Comparison of ENCODE assay signal across 8 cellular contexts in genomic region chr14:70821916-70822705, GRCh38. TPM values are rescaled to one million over a fixed set of nuclear protein-coding genes. Genes with fewer than 3 reads are reported as not detected.
A peak's percentile ranks its signal among the peaks of the same experiment; 100 is the strongest.
DNase-seq lines count a peak whose midpoint lies in the region; ATAC-seq and TF ChIP-seq lines count a peak whose summit lies in the region.

No MANE protein-coding gene starts in this region.

- H3K27me3 Mint-ChIP-seq in activated T-cell treated with anti-CD3 and anti-CD28 coated beads, Interleukin-2, amount 50 U/mL, for 24 hours, result peaks cover 22% of the 10 kb centered on the region
- H3K27me3 Mint-ChIP-seq in naive thymus-derived CD4-positive, alpha-beta T cell, result peaks cover 6 to 34% (median 11%) of the 10 kb centered on the region in 5 donors
- peaks cover 40% of the 10 kb centered on the region for H3K27me3 Mint-ChIP-seq in stimulated activated naive CD8-positive, alpha-beta T cell treated with anti-CD3 and anti-CD28 coated beads, Interleukin-15, Interleukin-2, amounts not matched to agents 100 ng/mL and 50 ng/mL, for 24 hours

- no peaks in the 10 kb centered on the region for H3K36me3 Mint-ChIP-seq in activated T-cell treated with anti-CD3 and anti-CD28 coated beads, Interleukin-2, amount 50 U/mL, for 24 hours (ENCODE audit: low read depth)
- no peaks in the 10 kb centered on the region for H3K36me3 Mint-ChIP-seq in naive thymus-derived CD4-positive, alpha-beta T cell
- H3K36me3 Mint-ChIP-seq in stimulated activated naive CD8-positive, alpha-beta T cell treated with anti-CD3 and anti-CD28 coated beads, Interleukin-15, Interleukin-2, amounts not matched to agents 100 ng/mL and 50 ng/mL, for 24 hours (ENCODE audit: low read depth), result no peaks in the 10 kb centered on the region

- peak overlapping the region; percentile 64 for H3K27ac Mint-ChIP-seq in activated T-cell treated with anti-CD3 and anti-CD28 coated beads, Interleukin-2, amount 50 U/mL, for 24 hours
- peak overlapping the region in 3 of 9 donors; percentile 46 to 76 (median 70) for H3K27ac Mint-ChIP-seq in naive thymus-derived CD4-positive, alpha-beta T cell
- no peak overlapping the region for H3K27ac Mint-ChIP-seq in stimulated activated naive CD8-positive, alpha-beta T cell treated with anti-CD3 and anti-CD28 coated beads, Interleukin-15, Interleukin-2, amounts not matched to agents 100 ng/mL and 50 ng/mL, for 24 hours

- CTCF ChIA-PET in naive thymus-derived CD4-positive, alpha-beta T cell (lab: Charles Lee), result interaction anchor here (0.7 to 5.9 kb wide), 5 partner anchors 17 to 145 kb away, joined by 3 to 69 read pairs (median 4); partner anchors contain the start of gene PCNX1

- peak in 1 of 4 donors; percentile 37 for TF ChIP-seq POLR2A in esophagus squamous epithelium (IDR thresholded peaks at IDR 0.05)

- ATAC-seq in naive thymus-derived CD4-positive, alpha-beta T cell, result peak; percentile 47

- H3K27me3 ChIP-seq in esophagus squamous epithelium, result peaks cover 0 to 33% (median 0%) of the 10 kb centered on the region in 4 donors
- no peaks in the 10 kb centered on the region for H3K27me3 ChIP-seq in naive thymus-derived CD4-positive, alpha-beta T cell (ENCODE audit: control insufficient read depth in 2 of 2, insufficient read depth in 2 of 2, low read length in 2 of 2)

- peak overlapping the region; percentile 62 to 74 (median 62) for H3K4me3 ChIP-seq in esophagus squamous epithelium
- H3K4me3 ChIP-seq in naive thymus-derived CD4-positive, alpha-beta T cell (ENCODE audit: low read length), result peak overlapping the region; percentile 64

- peak overlapping the region; percentile 22 to 52 (median 32) for H3K27ac ChIP-seq in esophagus squamous epithelium
- H3K27ac ChIP-seq in naive thymus-derived CD4-positive, alpha-beta T cell (ENCODE audit: low read depth, low read length), result peak overlapping the region; percentile 33

- POLR2A ChIA-PET in naive thymus-derived CD4-positive, alpha-beta T cell (lab: Charles Lee), result interaction anchor here (0.5 to 2.4 kb wide), 7 partner anchors 13 to 1012 kb away, joined by 3 to 5 read pairs (median 4); partner anchors contain the start of genes MAP3K9 and PCNX1

- TF ChIP-seq CTCF in esophagus squamous epithelium (IDR thresholded peaks at IDR 0.05), result no peak

- peaks cover 6 to 23% (median 12%) of the 10 kb centered on the region in 3 donors for H3K4me1 ChIP-seq in esophagus squamous epithelium
- peaks cover 0 to 15% of the 10 kb centered on the region in 2 donors for H3K4me1 ChIP-seq in naive thymus-derived CD4-positive, alpha-beta T cell (ENCODE audit: control insufficient read depth in 2 of 2, insufficient read depth in 2 of 2, low read length in 2 of 2)

- WGBS in esophagus squamous epithelium, 2 donors, result 0 to 1% methylated on average over 23 to 36 of the region's 61 CpGs

- peaks cover 23% of the 10 kb centered on the region for H3K4me1 Mint-ChIP-seq in activated T-cell treated with anti-CD3 and anti-CD28 coated beads, Interleukin-2, amount 50 U/mL, for 24 hours (ENCODE audit: low read depth)
- H3K4me1 Mint-ChIP-seq in naive thymus-derived CD4-positive, alpha-beta T cell, result peaks cover 6 to 36% (median 16%) of the 10 kb centered on the region in 7 donors
- H3K4me1 Mint-ChIP-seq in stimulated activated naive CD8-positive, alpha-beta T cell treated with anti-CD3 and anti-CD28 coated beads, Interleukin-15, Interleukin-2, amounts not matched to agents 100 ng/mL and 50 ng/mL, for 24 hours (ENCODE audit: low read depth), result peaks cover 17% of the 10 kb centered on the region

- no peaks in the 10 kb centered on the region for H3K36me3 ChIP-seq in esophagus squamous epithelium
- H3K36me3 ChIP-seq in naive thymus-derived CD4-positive, alpha-beta T cell (ENCODE audit: control insufficient read depth in 2 of 3, insufficient read depth in 3 of 3, low read length in 3 of 3), result peaks cover 0 to 4% (median 0%) of the 10 kb centered on the region in 3 experiments

- no peaks in the 10 kb centered on the region for H3K9me3 Mint-ChIP-seq in activated T-cell treated with anti-CD3 and anti-CD28 coated beads, Interleukin-2, amount 50 U/mL, for 24 hours
- H3K9me3 Mint-ChIP-seq in naive thymus-derived CD4-positive, alpha-beta T cell, result peaks cover 0 to 2% (median 0%) of the 10 kb centered on the region in 11 donors
- no peaks in the 10 kb centered on the region for H3K9me3 Mint-ChIP-seq in stimulated activated naive CD8-positive, alpha-beta T cell treated with anti-CD3 and anti-CD28 coated beads, Interleukin-15, Interleukin-2, amounts not matched to agents 100 ng/mL and 50 ng/mL, for 24 hours

- H3K4me3 Mint-ChIP-seq in activated T-cell treated with anti-CD3 and anti-CD28 coated beads, Interleukin-2, amount 50 U/mL, for 24 hours, result peak overlapping the region; percentile 77
- peak overlapping the region; percentile 63 to 88 (median 86) for H3K4me3 Mint-ChIP-seq in naive thymus-derived CD4-positive, alpha-beta T cell
- peak overlapping the region; percentile 78 for H3K4me3 Mint-ChIP-seq in stimulated activated naive CD8-positive, alpha-beta T cell treated with anti-CD3 and anti-CD28 coated beads, Interleukin-15, Interleukin-2, amounts not matched to agents 100 ng/mL and 50 ng/mL, for 24 hours

- peak; percentile 58 for DNase-seq in DMS53 (lab: John Stamatoyannopoulos, UW)
- no peak for DNase-seq in DMS53 treated with DMSO at 0.1 percent for 48 hours (lab: John Stamatoyannopoulos, UW; ENCODE audit: unreplicated experiment)
- DNase-seq in NCI-H748 (lab: John Stamatoyannopoulos, UW; ENCODE audit: unreplicated experiment), result peak; percentile 53
- DNase-seq in activated T-cell treated with anti-CD3 and anti-CD28 coated beads, Interleukin-2, amount 50 U/mL, for 24 hours, result peak; percentile 79
- no peak for DNase-seq in esophagus squamous epithelium (lab: John Stamatoyannopoulos, UW)
- DNase-seq in naive thymus-derived CD4-positive, alpha-beta T cell, result peak in 7 of 9 donors; percentile 27 to 77 (median 38)
- no peak for DNase-seq in DMS153 treated with DMSO at 0.1 percent for 48 hours (lab: John Stamatoyannopoulos, UW; ENCODE audit: unreplicated experiment)

- no peaks in the 10 kb centered on the region for H3K9me3 ChIP-seq in esophagus squamous epithelium
- no peaks in the 10 kb centered on the region for H3K9me3 ChIP-seq in naive thymus-derived CD4-positive, alpha-beta T cell (ENCODE audit: control insufficient read depth in 2 of 3, low read length in 3 of 3)

- intact Hi-C loops in esophagus squamous epithelium (cut with DNase I), result loop anchor here (10.0 kb wide), 1 partner anchor 153 kb away; no protein-coding TSS in a partner anchor
- intact Hi-C loops in naive thymus-derived CD4-positive, alpha-beta T cell (cut with micrococcal nuclease), result loop anchor here (1.0 to 5.0 kb wide), 3 partner anchors 65 to 150 kb away; partner anchors contain the start of gene PCNX1 (in 2 of the 2)

RNA-seq across cellular contexts. Expression of gene MAP3K9, which starts 12.8 kb away (rescaled TPM):
- total RNA-seq in esophagus squamous epithelium, result 10 to 100 TPM in 3 of 4 donors, 1 to 10 TPM in 1; 8.1 to 34.0 (median 14.7) TPM
- 1 to 10 TPM; 5.1 to 7.8 (median 5.5) TPM for total RNA-seq in naive thymus-derived CD4-positive, alpha-beta T cell
- polyA plus RNA-seq in naive thymus-derived CD4-positive, alpha-beta T cell, result 1 to 10 TPM in 1 of 2 donors, under 1 TPM in 1; 0.73 to 2.9 TPM

Comparison
In these comparisons a context has a peak if more than half of its experiments do, and no peak if none do; other contexts are left out.
1. DNase-seq: peak in DMS53 (single experiment), NCI-H748 (single experiment), activated T-cell treated with anti-CD3 and anti-CD28 coated beads, Interleukin-2, amount 50 U/mL, for 24 hours (single experiment) and naive thymus-derived CD4-positive, alpha-beta T cell (7 of 9); none in DMS53 treated with DMSO at 0.1 percent for 48 hours (single experiment), esophagus squamous epithelium (single experiment) and DMS153 treated with DMSO at 0.1 percent for 48 hours (single experiment).
2. Peak in every context shown above with its lines, with median percentiles within 50 percentile points of each other: H3K4me3 Mint-ChIP-seq.